ENCODE assay signal across 15 cellular contexts in genomic region chr5:5891350-5891749, GRCh38.
DNase-seq lines count a peak whose midpoint lies in the region; ATAC-seq and TF ChIP-seq lines count a peak whose summit lies in the region.
"Had no signal": no experiment of that assay in that cellular context is flagged by ENCODE, and none has a peak within 500 bp of the region (broad histone marks: within the 10 kb centered on the region; RNA-seq: fewer than 3 reads in every experiment).

No MANE protein-coding gene starts in this region.

- DNase-seq in GM13976 (ENCODE audit: low spot score) (peak; percentile 31), adipocyte (ENCODE audit: low read depth) (peak; percentile 1), mesothelial cell of epicardium (ENCODE audit: low spot score in 2 of 2, unreplicated experiment in 2 of 2) (no peak), C1 segment of cervical spinal cord (lab: John Stamatoyannopoulos, UW) (no peak), KBM-7 (no peak)
- no peak for DNase-seq in stimulated activated naive CD4-positive, alpha-beta T cell treated with Interleukin-2 at 50 U/mL for 16 hours (lab: John Stamatoyannopoulos, UW)
- DNase-seq: activated CD8-positive, alpha-beta memory T cell treated with anti-CD3 and anti-CD28 coated beads, Interleukin-2, amount 50 U/mL, for 4 hours; CD4-positive, alpha-beta T cell; erythroblast; left ventricle myocardium inferior; natural killer cell had no signal

- H3K27me3 Mint-ChIP-seq in mesothelial cell of epicardium (ENCODE audit: low read depth), result peaks cover 12% of the 10 kb centered on the region

- H3K4me3 ChIP-seq in adipocyte (ENCODE audit: low read length), result no peak overlapping the region
- H3K4me3 ChIP-seq: coronary artery, left ventricle myocardium inferior had no signal

- H3K9ac ChIP-seq in adipocyte (ENCODE audit: low read length), result no peak overlapping the region

- no peaks in the 10 kb centered on the region for H3K9me3 ChIP-seq in adipocyte (ENCODE audit: control insufficient read depth, low read length)
- H3K9me3 ChIP-seq: left ventricle myocardium inferior had no signal

- no peak for TF ChIP-seq CTCF in GM13976 (IDR thresholded peaks at IDR 0.05; ENCODE audit: borderline replicate concordance, control extremely low read depth, extremely low read depth, insufficient read depth, missing control alignments)
- TF ChIP-seq CTCF in mesothelial cell of epicardium (IDR thresholded peaks at IDR 0.05; ENCODE audit: unreplicated experiment), result no peak

- ATAC-seq in HG02885 (IDR thresholded peaks at IDR 0.05; ENCODE audit: poor library complexity, unreplicated experiment), result peak; percentile 52
- ATAC-seq in GM18873 (IDR thresholded peaks at IDR 0.05; ENCODE audit: low FRiP score, unreplicated experiment), result no peak
- ATAC-seq: natural killer cell; stimulated activated effector memory CD8-positive, alpha-beta T cell treated with anti-CD3 and anti-CD28 coated beads, Interleukin-12 subunit alpha, Interleukin-12 subunit beta, amount 100 ng/mL, for 72 hours had no signal

- no peaks in the 10 kb centered on the region for H3K36me3 ChIP-seq in adipocyte (ENCODE audit: control insufficient read depth, insufficient read depth, low read length, severe bottlenecking)
- H3K36me3 ChIP-seq: left ventricle myocardium inferior had no signal

- H3K4me1 ChIP-seq in adipocyte (ENCODE audit: control insufficient read depth, insufficient read depth, low read length), result no peaks in the 10 kb centered on the region
- H3K4me1 ChIP-seq: left ventricle myocardium inferior had no signal

- no peaks in the 10 kb centered on the region for H3K36me3 Mint-ChIP-seq in mesothelial cell of epicardium
- H3K36me3 Mint-ChIP-seq: natural killer cell; stimulated activated effector memory CD8-positive, alpha-beta T cell treated with anti-CD3 and anti-CD28 coated beads, Interleukin-12 subunit alpha, Interleukin-12 subunit beta, amount 100 ng/mL, for 72 hours had no signal

- peak overlapping the region; percentile 74 for H3K27ac Mint-ChIP-seq in mesothelial cell of epicardium
- H3K27ac Mint-ChIP-seq: CD4-positive, alpha-beta T cell; natural killer cell; stimulated activated effector memory CD8-positive, alpha-beta T cell treated with anti-CD3 and anti-CD28 coated beads, Interleukin-12 subunit alpha, Interleukin-12 subunit beta, amount 100 ng/mL, for 72 hours had no signal

- H3K4me3 Mint-ChIP-seq in mesothelial cell of epicardium, result no peak overlapping the region
- H3K4me3 Mint-ChIP-seq: CD4-positive, alpha-beta T cell; natural killer cell; stimulated activated effector memory CD8-positive, alpha-beta T cell treated with anti-CD3 and anti-CD28 coated beads, Interleukin-12 subunit alpha, Interleukin-12 subunit beta, amount 100 ng/mL, for 72 hours had no signal

- peaks cover 59% of the 10 kb centered on the region for H3K4me1 Mint-ChIP-seq in mesothelial cell of epicardium
- H3K4me1 Mint-ChIP-seq: natural killer cell; stimulated activated effector memory CD8-positive, alpha-beta T cell treated with anti-CD3 and anti-CD28 coated beads, Interleukin-12 subunit alpha, Interleukin-12 subunit beta, amount 100 ng/mL, for 72 hours had no signal

- in situ Hi-C loops in GM13976 (cut with MboI; ENCODE audit: low sequenced_read_pairs, unreplicated experiment) (loop anchor here (25.0 kb wide), 2 partner anchors 404 to 646 kb away; no protein-coding TSS in a partner anchor), KBM-7 (cut with MboI; ENCODE audit: low pct_unique_long_range_greater_than_20kb, low sequenced_read_pairs) (no loop called here)

- peaks cover 6% of the 10 kb centered on the region for H3K9me3 Mint-ChIP-seq in mesothelial cell of epicardium
- H3K9me3 Mint-ChIP-seq: CD4-positive, alpha-beta T cell had no signal

- peaks cover 24% of the 10 kb centered on the region for H3K27me3 ChIP-seq in adipocyte (replicated peaks; ENCODE audit: control insufficient read depth, insufficient read depth, low read length)

Comparison
In these comparisons a context has a peak if more than half of its experiments do, and no peak if none do; other contexts are left out.
1. DNase-seq: peak in GM13976 (single experiment) and adipocyte (single experiment); none in mesothelial cell of epicardium (0 of 2), C1 segment of cervical spinal cord (0 of 14), stimulated activated naive CD4-positive, alpha-beta T cell treated with Interleukin-2 at 50 U/mL for 16 hours (single experiment) and KBM-7 (single experiment).